Comparison of ENCODE assay signal across 8 cellular contexts in genomic region chr1:234975122-234975940, GRCh38.
A peak's percentile ranks its signal among the peaks of the same experiment; 100 is the strongest.
DNase-seq lines count a peak whose midpoint lies in the region; ATAC-seq and TF ChIP-seq lines count a peak whose summit lies in the region.

No MANE protein-coding gene starts in this region.

- H3K27me3 ChIP-seq in left lung, result no peaks in the 10 kb centered on the region

- POLR2A ChIA-PET in HEK293T (lab: Yijun Ruan, JAX), result interaction anchor here (0.7 to 2.8 kb wide), 6 partner anchors 10 to 252 kb away, joined by 3 to 15 read pairs (median 4); no protein-coding TSS in a partner anchor

- TF ChIP-seq CTCF in left lung (IDR thresholded peaks at IDR 0.05), result no peak

- ATAC-seq in left lung (peak; percentile 10), HG03521 (IDR thresholded peaks at IDR 0.05; ENCODE audit: unreplicated experiment) (no peak)

- intact Hi-C loops in left lung (cut with DNase I), result no loop called here

- no peaks in the 10 kb centered on the region for H3K27me3 Mint-ChIP-seq in activated naive CD8-positive, alpha-beta T cell

- CTCF ChIA-PET in HEK293T (lab: Yijun Ruan, JAX), result interaction anchor here (0.6 to 1.6 kb wide), 10 partner anchors 12 to 476 kb away, joined by 3 to 4 read pairs (median 3); no protein-coding TSS in a partner anchor

- 74% methylated on average over 11 of the region's 11 CpGs for WGBS in urinary bladder

- peak overlapping the region; percentile 18 for H3K27ac Mint-ChIP-seq in activated naive CD8-positive, alpha-beta T cell

- DNase-seq in DMS79 treated with DMSO at 0.1 percent for 48 hours (lab: John Stamatoyannopoulos, UW) (peak; percentile 86), NCI-H2029 treated with DMSO at 0.1 percent for 48 hours (lab: John Stamatoyannopoulos, UW) (peak; percentile 94), left lung (no peak), T-helper 9 cell (no peak), HEK293T (ENCODE audit: extremely low spot score) (no peak)

- H3K4me1 ChIP-seq in left lung (peaks cover 48 to 87% of the 10 kb centered on the region in 2 donors), urinary bladder (ENCODE audit: insufficient read depth) (peaks cover under 1% of the 10 kb centered on the region)

- H3K9me3 ChIP-seq in left lung, result no peaks in the 10 kb centered on the region

- peak overlapping the region; percentile 87 to 99 for H3K27ac ChIP-seq in left lung
- peak overlapping the region; percentile 39 for H3K27ac ChIP-seq in urinary bladder (ENCODE audit: low read depth)

- peaks cover 61% of the 10 kb centered on the region for H3K4me1 Mint-ChIP-seq in activated naive CD8-positive, alpha-beta T cell (ENCODE audit: low read depth)

- H3K4me3 Mint-ChIP-seq in activated naive CD8-positive, alpha-beta T cell, result no peak overlapping the region

- H3K9me3 Mint-ChIP-seq in activated naive CD8-positive, alpha-beta T cell (ENCODE audit: low read depth), result no peaks in the 10 kb centered on the region

- H3K36me3 Mint-ChIP-seq in activated naive CD8-positive, alpha-beta T cell, result peaks cover 1% of the 10 kb centered on the region

- H3K4me3 ChIP-seq in left lung (no peak overlapping the region), urinary bladder (ENCODE audit: low read depth, low read length) (no peak overlapping the region)

- H3K36me3 ChIP-seq in left lung, result no peaks in the 10 kb centered on the region
- H3K36me3 ChIP-seq in urinary bladder (ENCODE audit: insufficient read depth), result no peaks in the 10 kb centered on the region

TF ChIP-seq in HEK293T, 16 proteins besides CTCF, POLR2A, EP300 and RAD21:
- no peak for TF ChIP-seq FOXM1 (IDR thresholded peaks at IDR 0.05; ENCODE audit: borderline replicate concordance)
- TF ChIP-seq BHLHE40 (IDR thresholded peaks at IDR 0.05; ENCODE audit: borderline replicate concordance), result no peak
- no peak for TF ChIP-seq TARDBP (IDR thresholded peaks at IDR 0.05)
- no peak for TF ChIP-seq ELF4 (IDR thresholded peaks at IDR 0.05)
- no peak for TF ChIP-seq ARNT (IDR thresholded peaks at IDR 0.05)
- TF ChIP-seq CTBP1 (IDR thresholded peaks at IDR 0.05; ENCODE audit: borderline replicate concordance), result no peak
- no peak for TF ChIP-seq PKNOX1 (IDR thresholded peaks at IDR 0.05)
- TF ChIP-seq FOXK2 (IDR thresholded peaks at IDR 0.05), result no peak
- no peak for TF ChIP-seq LEF1 (IDR thresholded peaks at IDR 0.05; ENCODE audit: borderline replicate concordance)
- no peak for TF ChIP-seq SP1 (IDR thresholded peaks at IDR 0.05)
- no peak for TF ChIP-seq ZNF384 (IDR thresholded peaks at IDR 0.05)
- no peak for TF ChIP-seq SUZ12 (IDR thresholded peaks at IDR 0.05)
- no peak for TF ChIP-seq HDGF (IDR thresholded peaks at IDR 0.05; ENCODE audit: borderline replicate concordance)
- no peak for TF ChIP-seq FOXA1 (IDR thresholded peaks at IDR 0.05)
- TF ChIP-seq NFRKB (IDR thresholded peaks at IDR 0.05), result no peak
TF ChIP-seq in HEK293T: peak in this region for 0.

Comparison
In these comparisons a context has a peak if more than half of its experiments do, and no peak if none do; other contexts are left out.
1. DNase-seq: peak in DMS79 treated with DMSO at 0.1 percent for 48 hours (single experiment) and NCI-H2029 treated with DMSO at 0.1 percent for 48 hours (single experiment); none in left lung (0 of 2), T-helper 9 cell (single experiment) and HEK293T (single experiment).